18 cellular contexts compared by ENCODE assay signal in genomic region chr1:160061376-160062100, GRCh38. TPM values are rescaled to one million over a fixed set of nuclear protein-coding genes. Genes with fewer than 3 reads are reported as not detected.
A peak's percentile ranks its signal among the peaks of the same experiment; 100 is the strongest.
DNase-seq lines count a peak whose midpoint lies in the region; ATAC-seq and TF ChIP-seq lines count a peak whose summit lies in the region.
"Had no signal": no experiment of that assay in that cellular context is flagged by ENCODE, and none has a peak within 500 bp of the region (broad histone marks: within the 10 kb centered on the region; RNA-seq: fewer than 3 reads in every experiment).

No MANE protein-coding gene starts in this region.

- DNase-seq in M059J (ENCODE audit: low read depth): peak; percentile 10
- DNase-seq in progenitor cell of endocrine pancreas (ENCODE audit: low spot score, unreplicated experiment): no peak
- no peak for DNase-seq in aorta
- DNase-seq in uterus: no peak
- DNase-seq in prostate gland (ENCODE audit: low spot score): no peak
- DNase-seq: activated CD8-positive, alpha-beta T cell treated with anti-CD3 and anti-CD28 coated beads, Interleukin-2, amount 10 ng/mL, durations not matched to agents 7 days and 5 days; activated naive CD4-positive, alpha-beta T cell treated with anti-CD3 and anti-CD28 coated beads, Interleukin-2, amount 50 U/mL, for 16 hours; colonic mucosa; left cardiac atrium; NCI-H187; stimulated activated CD4-positive, alpha-beta T cell treated with anti-CD3 and anti-CD28 coated beads, Interleukin-1b, Interleukin-23, amount 100 ng/mL, for 48 hours had no signal

- no peaks in the 10 kb centered on the region for H3K9me3 ChIP-seq in aorta (ENCODE audit: control insufficient read depth, low read length)
- H3K9me3 ChIP-seq in uterus: no peaks in the 10 kb centered on the region
- H3K9me3 ChIP-seq in prostate gland: no peaks in the 10 kb centered on the region
- H3K9me3 ChIP-seq: colonic mucosa had no signal

- TF ChIP-seq CTCF in progenitor cell of endocrine pancreas (IDR thresholded peaks at IDR 0.05; ENCODE audit: unreplicated experiment) (no peak), uterus (IDR thresholded peaks at IDR 0.05) (no peak), prostate gland (IDR thresholded peaks at IDR 0.05) (no peak)

- no peaks in the 10 kb centered on the region for H3K36me3 Mint-ChIP-seq in progenitor cell of endocrine pancreas (ENCODE audit: insufficient read depth)
- H3K36me3 Mint-ChIP-seq: IgD-negative memory B cell had no signal

- ATAC-seq in aorta (ENCODE audit: low FRiP score): no peak
- ATAC-seq: activated CD8-positive, alpha-beta T cell treated with anti-CD3 and anti-CD28 coated beads, Interleukin-2, amount 10 ng/mL, durations not matched to agents 7 days and 5 days had no signal

- peak overlapping the region; percentile 25 for H3K27ac Mint-ChIP-seq in progenitor cell of endocrine pancreas
- H3K27ac Mint-ChIP-seq: activated CD8-positive, alpha-beta T cell treated with anti-CD3 and anti-CD28 coated beads, Interleukin-2, amount 10 ng/mL, durations not matched to agents 7 days and 5 days; IgD-negative memory B cell; stimulated activated naive CD8-positive, alpha-beta T cell treated with anti-CD3 and anti-CD28 coated beads, Interleukin-15, Interleukin-2, amounts not matched to agents 100 ng/mL and 50 ng/mL, for 24 hours had no signal

- H3K9me3 Mint-ChIP-seq in progenitor cell of endocrine pancreas (ENCODE audit: low read depth): no peaks in the 10 kb centered on the region
- H3K9me3 Mint-ChIP-seq: IgD-negative memory B cell; stimulated activated naive CD8-positive, alpha-beta T cell treated with anti-CD3 and anti-CD28 coated beads, Interleukin-15, Interleukin-2, amounts not matched to agents 100 ng/mL and 50 ng/mL, for 24 hours had no signal

- H3K36me3 ChIP-seq in aorta (ENCODE audit: control insufficient read depth in 1 of 2, insufficient read depth in 2 of 2, low read length in 1 of 2): no peaks in the 10 kb centered on the region
- H3K36me3 ChIP-seq in uterus: no peaks in the 10 kb centered on the region
- H3K36me3 ChIP-seq in prostate gland: no peaks in the 10 kb centered on the region
- H3K36me3 ChIP-seq: colonic mucosa had no signal

- H3K4me3 Mint-ChIP-seq in progenitor cell of endocrine pancreas (ENCODE audit: low read depth): no peak overlapping the region
- H3K4me3 Mint-ChIP-seq: activated CD8-positive, alpha-beta T cell treated with anti-CD3 and anti-CD28 coated beads, Interleukin-2, amount 10 ng/mL, durations not matched to agents 7 days and 5 days; IgD-negative memory B cell; stimulated activated naive CD8-positive, alpha-beta T cell treated with anti-CD3 and anti-CD28 coated beads, Interleukin-15, Interleukin-2, amounts not matched to agents 100 ng/mL and 50 ng/mL, for 24 hours had no signal

- H3K27me3 ChIP-seq in aorta (ENCODE audit: control insufficient read depth in 1 of 2, insufficient read depth in 2 of 2, low read length in 1 of 2) (no peaks in the 10 kb centered on the region), uterus (no peaks in the 10 kb centered on the region), prostate gland (replicated peaks; ENCODE audit: insufficient read depth) (no peaks in the 10 kb centered on the region)
- H3K27me3 ChIP-seq: colonic mucosa had no signal

- H3K27me3 Mint-ChIP-seq in progenitor cell of endocrine pancreas: peaks cover 48% of the 10 kb centered on the region

- H3K27ac ChIP-seq in cingulate gyrus (ENCODE audit: low read depth, low read length): peak overlapping the region; percentile 98
- no peak overlapping the region for H3K27ac ChIP-seq in aorta (ENCODE audit: low read depth in 1 of 2, low read length in 2 of 2)
- no peak overlapping the region for H3K27ac ChIP-seq in uterus
- no peak overlapping the region for H3K27ac ChIP-seq in prostate gland
- H3K27ac ChIP-seq: colonic mucosa had no signal

- H3K4me1 Mint-ChIP-seq in progenitor cell of endocrine pancreas (ENCODE audit: low read depth): peaks cover 4% of the 10 kb centered on the region
- H3K4me1 Mint-ChIP-seq: IgD-negative memory B cell had no signal

- intact Hi-C loops in aorta (cut with DNase I): no loop called here
- intact Hi-C loops in uterus (cut with DNase I; ENCODE audit: low total_unique reads): no loop called here
- intact Hi-C loops in prostate gland (cut with DNase I): no loop called here

- H3K4me3 ChIP-seq in aorta (ENCODE audit: low read length in 2 of 2) (no peak overlapping the region), uterus (no peak overlapping the region), prostate gland (no peak overlapping the region)
- H3K4me3 ChIP-seq: colonic mucosa had no signal

- TF ChIP-seq POLR2A in uterus (IDR thresholded peaks at IDR 0.05) (no peak), prostate gland (IDR thresholded peaks at IDR 0.05) (no peak)

- 68 to 69% methylated on average over 12 to 14 of the region's 14 CpGs for WGBS in aorta, 2 donors
- 40% methylated on average over 12 of the region's 14 CpGs for WGBS in prostate gland

- H3K4me1 ChIP-seq in aorta (ENCODE audit: control insufficient read depth in 1 of 2, insufficient read depth in 2 of 2, low read length in 2 of 2) (no peaks in the 10 kb centered on the region), uterus (no peaks in the 10 kb centered on the region), prostate gland (replicated peaks) (no peaks in the 10 kb centered on the region)
- H3K4me1 ChIP-seq: colonic mucosa had no signal

RNA-seq across cellular contexts. Expression of gene KCNJ10, which starts 8.4 kb away (rescaled TPM):
- total RNA-seq in M059J (2014; rRNA removed; shearing (Covaris generic)): not detected in 2 replicates
- total RNA-seq in progenitor cell of endocrine pancreas (0.09 and 0.12 TPM in 2 replicates), aorta (under 1 TPM; 0.10 to 0.24 TPM), uterus (under 1 TPM in 1 of 4 donors, not detected in 3; 0.58 TPM), prostate gland (not detected)
- polyA plus RNA-seq in aorta: under 1 TPM in 1 of 2 donors, not detected in 1; 0.63 TPM
- total RNA-seq: activated CD8-positive, alpha-beta T cell treated with anti-CD3 and anti-CD28 coated beads, Interleukin-2, amount 10 ng/mL, durations not matched to agents 7 days and 5 days; fibroblast of villous mesenchyme; H4; omental fat pad; T-helper 2 cell treated with Interferon-gamma antibody and Interleukin-4, amounts not matched to agents 100 ng/mL and 5 ng/mL, for 36 hours had no signal
- polyA plus RNA-seq: IgD-negative memory B cell had no signal

RNA-seq across cellular contexts. Expression of gene KCNJ9, which starts 19.8 kb away (rescaled TPM):
- total RNA-seq in M059J (2014; rRNA removed; shearing (Covaris generic)): not detected in 2 replicates
- total RNA-seq in progenitor cell of endocrine pancreas (not detected in 2 replicates), aorta (not detected), uterus (under 1 TPM in 1 of 4 donors, not detected in 3; 0.28 TPM), prostate gland (under 1 TPM in 1 of 2 donors, not detected in 1; 0.51 TPM)
- not detected for polyA plus RNA-seq in aorta
- total RNA-seq: activated CD8-positive, alpha-beta T cell treated with anti-CD3 and anti-CD28 coated beads, Interleukin-2, amount 10 ng/mL, durations not matched to agents 7 days and 5 days; fibroblast of villous mesenchyme; H4; omental fat pad; T-helper 2 cell treated with Interferon-gamma antibody and Interleukin-4, amounts not matched to agents 100 ng/mL and 5 ng/mL, for 36 hours had no signal
- polyA plus RNA-seq: IgD-negative memory B cell had no signal

RNA-seq across cellular contexts. Expression of gene PIGM, which starts 29.7 kb away (rescaled TPM):
- 3.4 and 4.0 TPM in 2 replicates for total RNA-seq in M059J (2014; rRNA removed; shearing (Covaris generic))
- total RNA-seq in progenitor cell of endocrine pancreas: 11.4 and 12.2 TPM in 2 replicates
- 1 to 10 TPM; 5.3 to 6.7 TPM for total RNA-seq in aorta
- 1 to 10 TPM; 1.3 to 3.6 TPM for polyA plus RNA-seq in aorta
- 1 to 10 TPM; 1.8 to 9.4 (median 7.5) TPM for total RNA-seq in uterus
- 1 to 10 TPM; 5.9 to 8.4 TPM for total RNA-seq in prostate gland

RNA-seq across cellular contexts. Expression of gene IGSF8, which starts 36.9 kb away (rescaled TPM):
- total RNA-seq in M059J (2014; rRNA removed; shearing (Covaris generic)): 11.4 and 29.9 TPM in 2 replicates
- total RNA-seq in progenitor cell of endocrine pancreas (39.4 and 40.0 TPM in 2 replicates), aorta (10 to 100 TPM; 29.5 to 33.5 TPM), uterus (10 to 100 TPM in 3 of 4 donors, 1 to 10 TPM in 1; 5.4 to 41.4 (median 26.9) TPM), prostate gland (100 to 1,000 TPM in 1 of 2 donors, 10 to 100 TPM in 1; 35.9 to 101 TPM)
- 10 to 100 TPM; 10.5 to 48.0 TPM for polyA plus RNA-seq in aorta

RNA-seq across cellular contexts. Expression of gene ATP1A2, which starts 54.0 kb away (rescaled TPM):
- 0.05 TPM in 1 of 2 replicates, not detected in the other for total RNA-seq in M059J (2014; rRNA removed; shearing (Covaris generic))
- 0.11 TPM in 1 of 2 replicates, not detected in the other for total RNA-seq in progenitor cell of endocrine pancreas
- 10 to 100 TPM; 24.8 to 27.7 TPM for total RNA-seq in aorta
- 10 to 100 TPM; 15.3 to 26.9 TPM for polyA plus RNA-seq in aorta
- total RNA-seq in uterus: 10 to 100 TPM in 3 of 4 donors, 1 to 10 TPM in 1; 1.2 to 36.8 (median 13.4) TPM
- total RNA-seq in prostate gland: 10 to 100 TPM; 14.8 to 69.0 TPM
- total RNA-seq: activated CD8-positive, alpha-beta T cell treated with anti-CD3 and anti-CD28 coated beads, Interleukin-2, amount 10 ng/mL, durations not matched to agents 7 days and 5 days; fibroblast of villous mesenchyme; H4; T-helper 2 cell treated with Interferon-gamma antibody and Interleukin-4, amounts not matched to agents 100 ng/mL and 5 ng/mL, for 36 hours had no signal
- polyA plus RNA-seq: IgD-negative memory B cell had no signal
